Comparison of ENCODE assay signal across 12 cellular contexts in genomic region chr2:233421091-233421816, GRCh38.
DNase-seq lines count a peak whose midpoint lies in the region; ATAC-seq and TF ChIP-seq lines count a peak whose summit lies in the region.
"Had no signal": no experiment of that assay in that cellular context is flagged by ENCODE, and none has a peak within 500 bp of the region (broad histone marks: within the 10 kb centered on the region; RNA-seq: fewer than 3 reads in every experiment).

No MANE protein-coding gene starts in this region.

- no peaks in the 10 kb centered on the region for H3K27me3 Mint-ChIP-seq in Caco-2 (ENCODE audit: insufficient read depth, unreplicated experiment)

- no peak for TF ChIP-seq POLR2A in prostate gland (IDR thresholded peaks at IDR 0.05)

- POLR2A ChIA-PET in Caco-2 (lab: Charles Lee) (interaction anchor here (0.6 kb wide), 1 partner anchor 48 kb away, joined by 4 read pairs; no protein-coding TSS in a partner anchor), PC-3 (lab: Charles Lee; ENCODE audit: unreplicated experiment) (interaction anchor here (1.7 kb wide), 1 partner anchor 8 kb away, joined by 13 read pairs; no protein-coding TSS in a partner anchor)

- peaks cover 9% of the 10 kb centered on the region for H3F3A ChIP-seq in PC-3 (ENCODE audit: low read length, unreplicated experiment)

- WGBS in prostate gland = 87% methylated on average over 14 of the region's 14 CpGs

- H3K79me2 ChIP-seq in PC-3 (ENCODE audit: low read length) = peaks cover 94% of the 10 kb centered on the region

- intact Hi-C loops in Caco-2 (cut with micrococcal nuclease; ENCODE audit: unreplicated experiment) (no loop called here), PC-3 (cut with micrococcal nuclease) (loop anchor here (10.0 kb wide), 1 partner anchor 126 kb away; no protein-coding TSS in a partner anchor), prostate gland (cut with DNase I) (no loop called here)

- peak overlapping the region; percentile 86 for H3K27ac Mint-ChIP-seq in Caco-2 (ENCODE audit: unreplicated experiment)

- H3K4me3 Mint-ChIP-seq in Caco-2 (ENCODE audit: unreplicated experiment) = peak overlapping the region; percentile 28

- H3K4me1 ChIP-seq in Caco-2 = peaks cover 19% of the 10 kb centered on the region
- H3K4me1 ChIP-seq in PC-3 (ENCODE audit: insufficient read depth, low read length) = peaks cover 89% of the 10 kb centered on the region
- H3K4me1 ChIP-seq in duodenal mucosa (ENCODE audit: control insufficient read depth in 1 of 2, insufficient read depth in 2 of 2, low read length in 2 of 2) = peaks cover 74 to 81% of the 10 kb centered on the region in 2 donors
- H3K4me1 ChIP-seq in prostate gland (replicated peaks) = peaks cover 7% of the 10 kb centered on the region

- H3K27ac ChIP-seq in PC-3 (ENCODE audit: low read length) (peak overlapping the region; percentile 96), duodenal mucosa (ENCODE audit: low read depth, low read length) (peak overlapping the region; percentile 83), prostate gland (peak overlapping the region; percentile 72 to 76)
- H3K27ac ChIP-seq: SJSA1 had no signal

- no peaks in the 10 kb centered on the region for H3K9me3 ChIP-seq in Caco-2
- no peaks in the 10 kb centered on the region; the same call in 1 of the 2 replicates for H3K9me3 ChIP-seq in PC-3 (ENCODE audit: low read length)
- no peaks in the 10 kb centered on the region for H3K9me3 ChIP-seq in duodenal mucosa (ENCODE audit: control insufficient read depth in 1 of 2, low read length in 2 of 2)
- H3K9me3 ChIP-seq in prostate gland = no peaks in the 10 kb centered on the region

- no peaks in the 10 kb centered on the region for H3K27me3 ChIP-seq in Caco-2 (replicated peaks; ENCODE audit: control insufficient read depth, insufficient read depth, low read length)
- H3K27me3 ChIP-seq in PC-3 (ENCODE audit: low read length) = no peaks in the 10 kb centered on the region
- H3K27me3 ChIP-seq in duodenal mucosa (ENCODE audit: control insufficient read depth in 1 of 2, insufficient read depth in 2 of 2, low read length in 2 of 2) = no peaks in the 10 kb centered on the region
- H3K27me3 ChIP-seq in prostate gland (replicated peaks; ENCODE audit: insufficient read depth) = no peaks in the 10 kb centered on the region
- H3K27me3 ChIP-seq: SJSA1 had no signal

- ATAC-seq in PC-3 (no peak), HG02938 (IDR thresholded peaks at IDR 0.05; ENCODE audit: unreplicated experiment) (no peak)

- H3K4me2 ChIP-seq in PC-3 (ENCODE audit: low read length) = peak overlapping the region; percentile 86

- no peaks in the 10 kb centered on the region for H4K20me1 ChIP-seq in PC-3 (ENCODE audit: low read length)

- H3K9ac ChIP-seq in PC-3 (ENCODE audit: low read length) (peak overlapping the region; percentile 80), duodenal mucosa (ENCODE audit: low read depth in 1 of 2, low read length in 2 of 2) (peak overlapping the region; percentile 28 to 52)

- peaks cover 28% of the 10 kb centered on the region for H3K4me1 Mint-ChIP-seq in Caco-2 (ENCODE audit: low read depth, unreplicated experiment)

- H3K4me3 ChIP-seq in Caco-2 (ENCODE audit: low read depth, low read length) = no peak overlapping the region
- peak overlapping the region; percentile 40 for H3K4me3 ChIP-seq in PC-3 (ENCODE audit: low read length)
- peak overlapping the region in 1 of 2 donors; percentile 42 for H3K4me3 ChIP-seq in duodenal mucosa (ENCODE audit: low read depth in 1 of 2, low read length in 2 of 2)
- H3K4me3 ChIP-seq in prostate gland = no peak overlapping the region
- H3K4me3 ChIP-seq: SJSA1 had no signal

- H3K9me3 Mint-ChIP-seq in Caco-2 (ENCODE audit: unreplicated experiment) = no peaks in the 10 kb centered on the region

- CTCF ChIA-PET in Caco-2 (lab: Charles Lee) = interaction anchor here (0.7 kb wide), 1 partner anchor 13 kb away, joined by 3 read pairs; no protein-coding TSS in a partner anchor
- CTCF ChIA-PET in PC-3 (lab: Charles Lee) = interaction anchor here (1.1 kb wide), 1 partner anchor 22 kb away, joined by 4 read pairs; no protein-coding TSS in a partner anchor

- H3K9me2 ChIP-seq in PC-3 (replicated peaks; ENCODE audit: low read length) = no peaks in the 10 kb centered on the region

- DNase-seq in Caco-2 = no peak
- no peak for DNase-seq in PC-3
- DNase-seq in prostate gland (ENCODE audit: low spot score) = no peak
- no peak for DNase-seq in NCI-H1436 (lab: John Stamatoyannopoulos, UW)
- DNase-seq in DMS114 treated with DMSO at 0.1 percent for 48 hours (lab: John Stamatoyannopoulos, UW; ENCODE audit: unreplicated experiment) = no peak
- DNase-seq in NCI-H345 (lab: John Stamatoyannopoulos, UW) = no peak
- DNase-seq: cerebellar nuclear complex, foreskin melanocyte, NCI-H2171 had no signal

- TF ChIP-seq CTCF in Caco-2 (IDR thresholded peaks at IDR 0.05; ENCODE audit: insufficient read depth in 1 of 2, low read depth in 1 of 2, low read length in 1 of 2, severe bottlenecking in 1 of 2, unreplicated experiment in 1 of 2) = no peak
- no peak for TF ChIP-seq CTCF in PC-3 (conservative IDR thresholded peaks at IDR 0.05; ENCODE audit: low read depth, low read length)
- no peak for TF ChIP-seq CTCF in prostate gland (IDR thresholded peaks at IDR 0.05)

- H3K36me3 Mint-ChIP-seq in Caco-2 (ENCODE audit: insufficient read depth, unreplicated experiment) = peaks cover 70% of the 10 kb centered on the region

- H3K36me3 ChIP-seq in Caco-2 (ENCODE audit: control insufficient read depth, insufficient read depth, low read length) (no peaks in the 10 kb centered on the region), PC-3 (ENCODE audit: low read depth, low read length) (peaks cover 20% of the 10 kb centered on the region), duodenal mucosa (ENCODE audit: control insufficient read depth in 1 of 2, insufficient read depth in 2 of 2, low read length in 2 of 2) (peaks cover 0 to 2% of the 10 kb centered on the region in 2 donors), prostate gland (no peaks in the 10 kb centered on the region)

- BruUV-seq in Caco-2 (replicated peaks; lab: Mats Ljungman, UMichigan) (no TSS peak), PC-3 (replicated peaks; lab: Mats Ljungman, UMichigan) (no TSS peak)

- H2AFZ ChIP-seq in PC-3 (ENCODE audit: low read length) = no peak overlapping the region
